In the genomic region with DNA sequence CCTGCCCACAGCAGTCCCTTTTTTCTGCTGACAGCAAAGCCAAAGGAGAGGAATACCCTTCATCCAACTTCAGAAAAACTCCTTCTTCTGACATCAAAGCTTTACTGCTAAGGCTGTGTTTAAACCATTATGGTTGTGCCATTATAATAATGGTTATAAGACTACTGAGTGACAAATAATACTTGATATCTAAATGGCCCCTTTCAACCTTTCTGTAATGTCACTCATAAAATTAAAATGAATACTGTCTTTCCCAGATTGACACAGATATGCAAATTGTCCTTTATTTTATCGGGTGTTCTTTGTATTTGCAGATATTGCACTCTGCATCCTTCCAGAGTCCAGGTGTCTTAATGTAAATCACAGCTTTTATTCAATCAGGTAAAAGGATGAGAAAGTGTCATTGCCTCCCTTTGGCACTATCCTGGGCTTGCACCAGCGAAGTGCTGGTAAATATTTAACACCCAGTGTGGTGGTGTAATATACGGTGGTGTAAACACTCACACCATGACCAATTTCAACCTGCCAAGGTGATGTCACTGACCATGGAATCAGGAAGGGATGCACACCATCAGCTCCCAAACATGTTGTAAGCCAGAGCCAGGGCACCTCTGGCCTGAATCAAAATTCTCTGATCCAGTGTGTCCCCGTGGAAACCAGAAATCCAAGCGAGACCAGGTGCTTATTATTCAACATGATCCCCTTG, we compare ENCODE assay signal across 22 cellular contexts.
"Had no signal": no experiment of that assay in that cellular context is flagged by ENCODE, and none has a peak within 500 bp of the region (broad histone marks: within the 10 kb centered on the region; RNA-seq: fewer than 3 reads in every experiment).

No MANE protein-coding gene starts in this region.

- FAIRE-seq: endometrium, keratinocyte had no signal

- H3K4me3 ChIP-seq: esophagus muscularis mucosa, gastroesophageal sphincter, prostate gland, spleen, testis, tibial nerve, upper lobe of right lung, vagina had no signal

- ATAC-seq: gastroesophageal sphincter; left colon; sciatic nerve; stimulated activated memory B cell treated with anti-CD40 and anti-IgM and Interleukin-4, amounts not matched to agents 10 μg/mL and 1 μg/mL and 100 μg/mL, for 72 hours; upper lobe of right lung had no signal

- H3K27me3 ChIP-seq: esophagus muscularis mucosa, gastroesophageal sphincter, spleen, testis, tibial nerve, upper lobe of right lung, vagina had no signal

- H3K36me3 ChIP-seq: esophagus muscularis mucosa, gastroesophageal sphincter, prostate gland, spleen, tibial nerve, upper lobe of right lung, vagina had no signal

- H2AFZ ChIP-seq: parathyroid adenoma had no signal

- H3K9ac ChIP-seq: parathyroid adenoma had no signal

- H3K27ac ChIP-seq: esophagus muscularis mucosa, gastroesophageal sphincter, parathyroid adenoma, prostate gland, spleen, testis, tibial nerve, upper lobe of right lung, vagina had no signal

- H3K9me3 ChIP-seq: esophagus muscularis mucosa, gastroesophageal sphincter, prostate gland, testis, tibial nerve, upper lobe of right lung, vagina had no signal

- H3K79me2 ChIP-seq: parathyroid adenoma had no signal

- H3K4me1 ChIP-seq: esophagus muscularis mucosa, gastroesophageal sphincter, parathyroid adenoma, spleen, testis, tibial nerve, upper lobe of right lung, vagina had no signal

- DNase-seq: effector memory CD4-positive, alpha-beta T cell; immature natural killer cell; left colon; mesendoderm; naive B cell; retina; spleen; stimulated activated CD4-positive, alpha-beta T cell treated with anti-CD3 and anti-CD28 coated beads, Interleukin-15, amount 100 ng/mL, for 24 hours; stimulated activated CD4-positive, alpha-beta T cell treated with anti-CD3 and anti-CD28 coated beads, Interleukin-1b, Interleukin-23, amount 100 ng/mL, for 48 hours; stimulated activated CD4-positive, alpha-beta T cell treated with anti-CD3 and anti-CD28 coated beads, Interleukin-4, amount 100 ng/mL, for 24 hours; testis; upper lobe of right lung had no signal
